Comparison of ENCODE assay signal across 8 cellular contexts in genomic region chr1:229579101-229579651, GRCh38. TPM values are rescaled to one million over a fixed set of nuclear protein-coding genes. Genes with fewer than 3 reads are reported as not detected.
DNase-seq lines count a peak whose midpoint lies in the region; ATAC-seq and TF ChIP-seq lines count a peak whose summit lies in the region.

No MANE protein-coding gene starts in this region.

- H3K4me1 ChIP-seq in left lung = peaks cover 3 to 28% of the 10 kb centered on the region in 2 donors
- peaks cover 4 to 25% (median 13%) of the 10 kb centered on the region in 4 donors for H3K4me1 ChIP-seq in upper lobe of left lung

- DNase-seq in NCI-H2196 (lab: John Stamatoyannopoulos, UW; ENCODE audit: unreplicated experiment) = peak; percentile 71
- DNase-seq in brain pericyte (ENCODE audit: low read depth, low spot score) = peak; percentile 49
- no peak for DNase-seq in left lung
- no peak for DNase-seq in upper lobe of left lung
- DNase-seq in activated CD8-positive, alpha-beta memory T cell treated with anti-CD3 and anti-CD28 coated beads, Interleukin-2, amount 50 U/mL, for 48 hours = no peak
- no peak for DNase-seq in GM10266 (ENCODE audit: extremely low spot score)

- H3K27me3 ChIP-seq in left lung = no peaks in the 10 kb centered on the region
- no peaks in the 10 kb centered on the region for H3K27me3 ChIP-seq in upper lobe of left lung

- no peaks in the 10 kb centered on the region for H3K36me3 ChIP-seq in left lung
- H3K36me3 ChIP-seq in upper lobe of left lung = no peaks in the 10 kb centered on the region

- intact Hi-C loops in left lung (cut with DNase I) = no loop called here

- ATAC-seq in GM18499 (IDR thresholded peaks at IDR 0.05; ENCODE audit: insufficient read depth, unreplicated experiment) (peak; percentile 63), HG03025 (IDR thresholded peaks at IDR 0.05; ENCODE audit: low FRiP score, unreplicated experiment) (peak; percentile 90), left lung (peak; percentile 52), upper lobe of left lung (ENCODE audit: low FRiP score in 2 of 2) (peak; percentile 57 to 69)

- TF ChIP-seq EP300 in upper lobe of left lung (IDR thresholded peaks at IDR 0.05) = no peak

- WGBS in upper lobe of left lung, 2 donors = 15 to 42% methylated on average over 9 of the region's 9 CpGs

- TF ChIP-seq CTCF in left lung (IDR thresholded peaks at IDR 0.05) = no peak
- TF ChIP-seq CTCF in upper lobe of left lung (IDR thresholded peaks at IDR 0.05) = no peak
- TF ChIP-seq CTCF in GM10266 (IDR thresholded peaks at IDR 0.05; ENCODE audit: control insufficient read depth, insufficient read depth, low read depth, missing control alignments) = no peak

- no peak overlapping the region for H3K4me3 ChIP-seq in left lung
- no peak overlapping the region for H3K4me3 ChIP-seq in upper lobe of left lung

- H3K9me3 ChIP-seq in left lung = no peaks in the 10 kb centered on the region
- H3K9me3 ChIP-seq in upper lobe of left lung = no peaks in the 10 kb centered on the region

- H3K27ac ChIP-seq in left lung (peak overlapping the region in 1 of 2 donors; percentile 57), upper lobe of left lung (peak overlapping the region in 3 of 4 donors; percentile 31 to 62 (median 46))

- TF ChIP-seq POLR2A in upper lobe of left lung (IDR thresholded peaks at IDR 0.05) = peak in 1 of 4 donors; percentile 34

RNA-seq across cellular contexts. Expression of gene ABCB10, which starts 20.7 kb away (rescaled TPM):
- total RNA-seq in left lung = 10 to 100 TPM; 16.4 to 25.6 TPM
- 10 to 100 TPM; 11.1 to 21.3 (median 17.7) TPM for total RNA-seq in upper lobe of left lung

RNA-seq across cellular contexts. Expression of gene TAF5L, which starts 46.7 kb away (rescaled TPM):
- total RNA-seq in left lung (10 to 100 TPM; 15.9 to 19.0 TPM), upper lobe of left lung (10 to 100 TPM; 11.0 to 25.5 (median 19.6) TPM)

RNA-seq across cellular contexts. Expression of gene URB2, which starts 46.9 kb away (rescaled TPM):
- total RNA-seq in left lung = 10 to 100 TPM in 1 of 2 donors, 1 to 10 TPM in 1; 6.0 to 10.7 TPM
- 10 to 100 TPM in 2 of 6 donors, 1 to 10 TPM in 4; 3.4 to 26.2 (median 7.2) TPM for total RNA-seq in upper lobe of left lung

Comparison
In these comparisons a context has a peak if more than half of its experiments do, and no peak if none do; other contexts are left out.
1. DNase-seq: peak in NCI-H2196 (single experiment) and brain pericyte (single experiment); none in left lung (0 of 2), upper lobe of left lung (0 of 2), activated CD8-positive, alpha-beta memory T cell treated with anti-CD3 and anti-CD28 coated beads, Interleukin-2, amount 50 U/mL, for 48 hours (single experiment) and GM10266 (single experiment).
2. Peak in every context shown above with its lines, with median percentiles within 50 percentile points of each other: ATAC-seq.